ENCODE assay signal across 1 cellular context in genomic region chr3:194592798-194593752, GRCh38.
A peak's percentile ranks its signal among the peaks of the same experiment; 100 is the strongest.
TF ChIP-seq lines count a peak whose summit lies in the region.

No MANE protein-coding gene starts in this region.

TF ChIP-seq in HEK293, 187 proteins besides CTCF, POLR2A, EP300 and RAD21 (continued from another document and continues in another):
- TF ChIP-seq ZNF513 (tag by site-specific recombination; IDR thresholded peaks at IDR 0.05), result no peak
- TF ChIP-seq ZNF37A (tag by site-specific recombination; IDR thresholded peaks at IDR 0.05), result no peak
- no peak for TF ChIP-seq ZBTB7A (tag by site-specific recombination; IDR thresholded peaks at IDR 0.05; ENCODE audit: low read depth)
- TF ChIP-seq KLF9 (tag by site-specific recombination; IDR thresholded peaks at IDR 0.05; ENCODE audit: low read depth), result no peak
- TF ChIP-seq AEBP2 (tag by site-specific recombination; IDR thresholded peaks at IDR 0.05; ENCODE audit: borderline replicate concordance), result no peak
- no peak for TF ChIP-seq EGR2 (tag by site-specific recombination; IDR thresholded peaks at IDR 0.05; ENCODE audit: low read depth)
- no peak for TF ChIP-seq ZNF645 (tag by site-specific recombination; IDR thresholded peaks at IDR 0.05)
- no peak for TF ChIP-seq ZNF433 (tag by site-specific recombination; IDR thresholded peaks at IDR 0.05; ENCODE audit: low read depth)
- TF ChIP-seq ZSCAN23 (tag by site-specific recombination; IDR thresholded peaks at IDR 0.05), result no peak
- TF ChIP-seq ZNF2 (tag by site-specific recombination; IDR thresholded peaks at IDR 0.05), result 0 out of 2 replicates have a peak, but pooled peaks have one; percentile 18
- TF ChIP-seq ZNF747 (tag by site-specific recombination; IDR thresholded peaks at IDR 0.05), result no peak
- TF ChIP-seq HIC1 (tag by site-specific recombination; IDR thresholded peaks at IDR 0.05), result peak; percentile 39; the same call in 1 of the 2 replicates
- TF ChIP-seq BCL11A (tag by site-specific recombination; IDR thresholded peaks at IDR 0.05; ENCODE audit: low read depth), result peak; percentile 71
- TF ChIP-seq ZNF398 (tag by site-specific recombination; IDR thresholded peaks at IDR 0.05), result no peak
- peak; percentile 87 for TF ChIP-seq SP7 (tag by site-specific recombination; IDR thresholded peaks at IDR 0.05)
- TF ChIP-seq ZNF19 (tag by site-specific recombination; IDR thresholded peaks at IDR 0.05; ENCODE audit: low read depth), result no peak
- TF ChIP-seq ZNF114 (tag by site-specific recombination; IDR thresholded peaks at IDR 0.05), result no peak
- TF ChIP-seq ZNF416 (tag by site-specific recombination; IDR thresholded peaks at IDR 0.05), result no peak
- TF ChIP-seq ZNF692 (tag by site-specific recombination; IDR thresholded peaks at IDR 0.05), result peak; percentile 38
- TF ChIP-seq ZNF701 (tag by site-specific recombination; IDR thresholded peaks at IDR 0.05), result no peak
- TF ChIP-seq ZNF658 (tag by site-specific recombination; IDR thresholded peaks at IDR 0.05), result no peak
- no peak for TF ChIP-seq HOXC10 (CRISPR knock-in tag; IDR thresholded peaks at IDR 0.05)
- TF ChIP-seq ZNF10 (tag by site-specific recombination; IDR thresholded peaks at IDR 0.05), result no peak; the same call in 1 of the 2 replicates
- 0 out of 2 replicates have a peak, but pooled peaks have one; percentile 32 for TF ChIP-seq KLF8 (tag by site-specific recombination; IDR thresholded peaks at IDR 0.05)
- no peak; the same call in 1 of the 2 replicates for TF ChIP-seq ZNF449 (tag by site-specific recombination; IDR thresholded peaks at IDR 0.05)
- TF ChIP-seq ZNF677 (tag by site-specific recombination; IDR thresholded peaks at IDR 0.05), result no peak
- no peak for TF ChIP-seq ZNF768 (tag by site-specific recombination; IDR thresholded peaks at IDR 0.05)
- no peak for TF ChIP-seq REPIN1 (tag by site-specific recombination; IDR thresholded peaks at IDR 0.05; ENCODE audit: low read depth)
- no peak for TF ChIP-seq ZNF138 (tag by site-specific recombination; IDR thresholded peaks at IDR 0.05; ENCODE audit: borderline replicate concordance)
- TF ChIP-seq BCL6B (tag by site-specific recombination; IDR thresholded peaks at IDR 0.05), result no peak
- peak; percentile 94 for TF ChIP-seq INSM2 (tag by site-specific recombination; IDR thresholded peaks at IDR 0.05)
- TF ChIP-seq FEZF1 (tag by site-specific recombination; IDR thresholded peaks at IDR 0.05), result peak; percentile 69
- TF ChIP-seq ZNF514 (tag by site-specific recombination; IDR thresholded peaks at IDR 0.05), result no peak
- TF ChIP-seq ZBTB48 (tag by site-specific recombination; IDR thresholded peaks at IDR 0.05), result no peak
- no peak for TF ChIP-seq ATF2 (tag by site-specific recombination; IDR thresholded peaks at IDR 0.05; ENCODE audit: low read depth)
- no peak for TF ChIP-seq ZNF76 (tag by site-specific recombination; IDR thresholded peaks at IDR 0.05; ENCODE audit: borderline replicate concordance, low read depth)
- TF ChIP-seq ZNF146 (tag by site-specific recombination; IDR thresholded peaks at IDR 0.05), result no peak
- TF ChIP-seq ZFP41 (tag by site-specific recombination; IDR thresholded peaks at IDR 0.05; ENCODE audit: borderline replicate concordance), result no peak
- peak; percentile 79; the same call in 1 of the 2 replicates for TF ChIP-seq ZNF24 (tag by site-specific recombination; IDR thresholded peaks at IDR 0.05)
- no peak for TF ChIP-seq ZNF426 (tag by site-specific recombination; IDR thresholded peaks at IDR 0.05)
- TF ChIP-seq HOXA7 (CRISPR knock-in tag; IDR thresholded peaks at IDR 0.05; ENCODE audit: borderline replicate concordance), result no peak
- TF ChIP-seq ZNF830 (tag by site-specific recombination; IDR thresholded peaks at IDR 0.05; ENCODE audit: low read depth), result no peak
- peak; percentile 39; the same call in 1 of the 2 replicates for TF ChIP-seq ZSCAN30 (tag by site-specific recombination; IDR thresholded peaks at IDR 0.05)
- no peak; the same call in 1 of the 2 replicates for TF ChIP-seq ZNF558 (tag by site-specific recombination; IDR thresholded peaks at IDR 0.05)
- no peak for TF ChIP-seq SP2 (tag by site-specific recombination; IDR thresholded peaks at IDR 0.05)
- no peak for TF ChIP-seq ZNF624 (tag by site-specific recombination; IDR thresholded peaks at IDR 0.05)
- no peak for TF ChIP-seq MYNN (tag by site-specific recombination; IDR thresholded peaks at IDR 0.05; ENCODE audit: borderline replicate concordance)
- no peak for TF ChIP-seq KLF7 (tag by site-specific recombination; IDR thresholded peaks at IDR 0.05; ENCODE audit: borderline replicate concordance)
